1 cellular context compared by ENCODE assay signal in genomic region chr17:82231562-82232321, GRCh38.
TF ChIP-seq lines count a peak whose summit lies in the region.

No MANE protein-coding gene starts in this region.

TF ChIP-seq in GM12878, 131 proteins besides CTCF, POLR2A, EP300 and RAD21:
- no peak for TF ChIP-seq YY1 (IDR thresholded peaks at IDR 0.05; ENCODE audit: low read depth, low read length)
- no peak for TF ChIP-seq IRF4 (IDR thresholded peaks at IDR 0.05; ENCODE audit: low read depth, low read length)
- no peak for TF ChIP-seq FOXK2 (IDR thresholded peaks at IDR 0.05)
- no peak for TF ChIP-seq MLLT1 (IDR thresholded peaks at IDR 0.05)
- TF ChIP-seq NR2F1 (conservative IDR thresholded peaks at IDR 0.05), result peak; percentile 46
- TF ChIP-seq JUNB (IDR thresholded peaks at IDR 0.05), result no peak
- no peak for TF ChIP-seq NBN (IDR thresholded peaks at IDR 0.05)
- TF ChIP-seq, protein P1, sequence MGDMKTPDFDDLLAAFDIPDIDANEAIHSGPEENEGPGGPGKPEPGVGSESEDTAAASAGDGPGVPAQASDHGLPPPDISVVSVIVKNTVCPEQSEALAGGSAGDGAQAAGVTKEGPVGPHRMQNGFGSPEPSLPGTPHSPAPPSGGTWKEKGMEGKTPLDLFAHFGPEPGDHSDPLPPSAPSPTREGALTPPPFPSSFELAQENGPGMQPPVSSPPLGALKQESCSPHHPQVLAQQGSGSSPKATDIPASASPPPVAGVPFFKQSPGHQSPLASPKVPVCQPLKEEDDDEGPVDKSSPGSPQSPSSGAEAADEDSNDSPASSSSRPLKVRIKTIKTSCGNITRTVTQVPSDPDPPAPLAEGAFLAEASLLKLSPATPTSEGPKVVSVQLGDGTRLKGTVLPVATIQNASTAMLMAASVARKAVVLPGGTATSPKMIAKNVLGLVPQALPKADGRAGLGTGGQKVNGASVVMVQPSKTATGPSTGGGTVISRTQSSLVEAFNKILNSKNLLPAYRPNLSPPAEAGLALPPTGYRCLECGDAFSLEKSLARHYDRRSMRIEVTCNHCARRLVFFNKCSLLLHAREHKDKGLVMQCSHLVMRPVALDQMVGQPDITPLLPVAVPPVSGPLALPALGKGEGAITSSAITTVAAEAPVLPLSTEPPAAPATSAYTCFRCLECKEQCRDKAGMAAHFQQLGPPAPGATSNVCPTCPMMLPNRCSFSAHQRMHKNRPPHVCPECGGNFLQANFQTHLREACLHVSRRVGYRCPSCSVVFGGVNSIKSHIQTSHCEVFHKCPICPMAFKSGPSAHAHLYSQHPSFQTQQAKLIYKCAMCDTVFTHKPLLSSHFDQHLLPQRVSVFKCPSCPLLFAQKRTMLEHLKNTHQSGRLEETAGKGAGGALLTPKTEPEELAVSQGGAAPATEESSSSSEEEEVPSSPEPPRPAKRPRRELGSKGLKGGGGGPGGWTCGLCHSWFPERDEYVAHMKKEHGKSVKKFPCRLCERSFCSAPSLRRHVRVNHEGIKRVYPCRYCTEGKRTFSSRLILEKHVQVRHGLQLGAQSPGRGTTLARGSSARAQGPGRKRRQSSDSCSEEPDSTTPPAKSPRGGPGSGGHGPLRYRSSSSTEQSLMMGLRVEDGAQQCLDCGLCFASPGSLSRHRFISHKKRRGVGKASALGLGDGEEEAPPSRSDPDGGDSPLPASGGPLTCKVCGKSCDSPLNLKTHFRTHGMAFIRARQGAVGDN (IDR thresholded peaks at IDR 0.05), result 0 out of 2 replicates have a peak, but pooled peaks have one; percentile 44
- TF ChIP-seq MYC (IDR thresholded peaks at IDR 0.05; ENCODE audit: insufficient read depth, insufficient read length, insufficient replicate concordance, low read length, severe bottlenecking), result no peak
- no peak for TF ChIP-seq NR2C2 (IDR thresholded peaks at IDR 0.05; ENCODE audit: borderline replicate concordance, control insufficient read depth, insufficient read length, low read depth)
- peak in 1 of 2 experiments; percentile 20; a peak in 1 of 4 replicates for TF ChIP-seq BHLHE40 (IDR thresholded peaks at IDR 0.05; ENCODE audit: borderline replicate concordance in 1 of 2, low read depth in 2 of 2, low read length in 1 of 2)
- no peak for TF ChIP-seq SREBF2 (IDR thresholded peaks at IDR 0.05; ENCODE audit: low read length)
- no peak for TF ChIP-seq TCF7 (IDR thresholded peaks at IDR 0.05; ENCODE audit: borderline replicate concordance)
- no peak for TF ChIP-seq TCF3 (IDR thresholded peaks at IDR 0.05; ENCODE audit: borderline replicate concordance, insufficient read depth, low read depth, low read length)
- TF ChIP-seq IKZF1 (conservative IDR thresholded peaks at IDR 0.05), result 0 out of 2 replicates have a peak, but pooled peaks have one; percentile 20
- no peak for TF ChIP-seq PAX5 (IDR thresholded peaks at IDR 0.05; ENCODE audit: borderline replicate concordance, low read depth, low read length)
- TF ChIP-seq RAD51 (IDR thresholded peaks at IDR 0.05), result no peak
- TF ChIP-seq, protein P2, sequence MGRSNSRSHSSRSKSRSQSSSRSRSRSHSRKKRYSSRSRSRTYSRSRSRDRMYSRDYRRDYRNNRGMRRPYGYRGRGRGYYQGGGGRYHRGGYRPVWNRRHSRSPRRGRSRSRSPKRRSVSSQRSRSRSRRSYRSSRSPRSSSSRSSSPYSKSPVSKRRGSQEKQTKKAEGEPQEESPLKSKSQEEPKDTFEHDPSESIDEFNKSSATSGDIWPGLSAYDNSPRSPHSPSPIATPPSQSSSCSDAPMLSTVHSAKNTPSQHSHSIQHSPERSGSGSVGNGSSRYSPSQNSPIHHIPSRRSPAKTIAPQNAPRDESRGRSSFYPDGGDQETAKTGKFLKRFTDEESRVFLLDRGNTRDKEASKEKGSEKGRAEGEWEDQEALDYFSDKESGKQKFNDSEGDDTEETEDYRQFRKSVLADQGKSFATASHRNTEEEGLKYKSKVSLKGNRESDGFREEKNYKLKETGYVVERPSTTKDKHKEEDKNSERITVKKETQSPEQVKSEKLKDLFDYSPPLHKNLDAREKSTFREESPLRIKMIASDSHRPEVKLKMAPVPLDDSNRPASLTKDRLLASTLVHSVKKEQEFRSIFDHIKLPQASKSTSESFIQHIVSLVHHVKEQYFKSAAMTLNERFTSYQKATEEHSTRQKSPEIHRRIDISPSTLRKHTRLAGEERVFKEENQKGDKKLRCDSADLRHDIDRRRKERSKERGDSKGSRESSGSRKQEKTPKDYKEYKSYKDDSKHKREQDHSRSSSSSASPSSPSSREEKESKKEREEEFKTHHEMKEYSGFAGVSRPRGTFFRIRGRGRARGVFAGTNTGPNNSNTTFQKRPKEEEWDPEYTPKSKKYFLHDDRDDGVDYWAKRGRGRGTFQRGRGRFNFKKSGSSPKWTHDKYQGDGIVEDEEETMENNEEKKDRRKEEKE (IDR thresholded peaks at IDR 0.05), result no peak
- 0 out of 2 replicates have a peak, but pooled peaks have one; percentile 22 for TF ChIP-seq LARP7 (IDR thresholded peaks at IDR 0.05)
- TF ChIP-seq, protein P3, sequence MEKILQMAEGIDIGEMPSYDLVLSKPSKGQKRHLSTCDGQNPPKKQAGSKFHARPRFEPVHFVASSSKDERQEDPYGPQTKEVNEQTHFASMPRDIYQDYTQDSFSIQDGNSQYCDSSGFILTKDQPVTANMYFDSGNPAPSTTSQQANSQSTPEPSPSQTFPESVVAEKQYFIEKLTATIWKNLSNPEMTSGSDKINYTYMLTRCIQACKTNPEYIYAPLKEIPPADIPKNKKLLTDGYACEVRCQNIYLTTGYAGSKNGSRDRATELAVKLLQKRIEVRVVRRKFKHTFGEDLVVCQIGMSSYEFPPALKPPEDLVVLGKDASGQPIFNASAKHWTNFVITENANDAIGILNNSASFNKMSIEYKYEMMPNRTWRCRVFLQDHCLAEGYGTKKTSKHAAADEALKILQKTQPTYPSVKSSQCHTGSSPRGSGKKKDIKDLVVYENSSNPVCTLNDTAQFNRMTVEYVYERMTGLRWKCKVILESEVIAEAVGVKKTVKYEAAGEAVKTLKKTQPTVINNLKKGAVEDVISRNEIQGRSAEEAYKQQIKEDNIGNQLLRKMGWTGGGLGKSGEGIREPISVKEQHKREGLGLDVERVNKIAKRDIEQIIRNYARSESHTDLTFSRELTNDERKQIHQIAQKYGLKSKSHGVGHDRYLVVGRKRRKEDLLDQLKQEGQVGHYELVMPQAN (conservative IDR thresholded peaks at IDR 0.05), result peak; percentile 68
- 0 out of 2 replicates have a peak, but pooled peaks have one; percentile 1 for TF ChIP-seq MXI1 (IDR thresholded peaks at IDR 0.05; ENCODE audit: low read depth, low read length)
- TF ChIP-seq MEF2B (IDR thresholded peaks at IDR 0.05; ENCODE audit: partially characterized antibody, poor library complexity, severe bottlenecking), result peak; percentile 0
- no peak for TF ChIP-seq PKNOX1 (IDR thresholded peaks at IDR 0.05)
- 0 out of 3 replicates have a peak, but pooled peaks of 1 of the 2 experiments have one; percentile 3 for TF ChIP-seq EGR1 (IDR thresholded peaks at IDR 0.05; ENCODE audit: borderline replicate concordance in 1 of 2, low read depth in 2 of 2, low read length in 2 of 2)
- TF ChIP-seq, protein P4, sequence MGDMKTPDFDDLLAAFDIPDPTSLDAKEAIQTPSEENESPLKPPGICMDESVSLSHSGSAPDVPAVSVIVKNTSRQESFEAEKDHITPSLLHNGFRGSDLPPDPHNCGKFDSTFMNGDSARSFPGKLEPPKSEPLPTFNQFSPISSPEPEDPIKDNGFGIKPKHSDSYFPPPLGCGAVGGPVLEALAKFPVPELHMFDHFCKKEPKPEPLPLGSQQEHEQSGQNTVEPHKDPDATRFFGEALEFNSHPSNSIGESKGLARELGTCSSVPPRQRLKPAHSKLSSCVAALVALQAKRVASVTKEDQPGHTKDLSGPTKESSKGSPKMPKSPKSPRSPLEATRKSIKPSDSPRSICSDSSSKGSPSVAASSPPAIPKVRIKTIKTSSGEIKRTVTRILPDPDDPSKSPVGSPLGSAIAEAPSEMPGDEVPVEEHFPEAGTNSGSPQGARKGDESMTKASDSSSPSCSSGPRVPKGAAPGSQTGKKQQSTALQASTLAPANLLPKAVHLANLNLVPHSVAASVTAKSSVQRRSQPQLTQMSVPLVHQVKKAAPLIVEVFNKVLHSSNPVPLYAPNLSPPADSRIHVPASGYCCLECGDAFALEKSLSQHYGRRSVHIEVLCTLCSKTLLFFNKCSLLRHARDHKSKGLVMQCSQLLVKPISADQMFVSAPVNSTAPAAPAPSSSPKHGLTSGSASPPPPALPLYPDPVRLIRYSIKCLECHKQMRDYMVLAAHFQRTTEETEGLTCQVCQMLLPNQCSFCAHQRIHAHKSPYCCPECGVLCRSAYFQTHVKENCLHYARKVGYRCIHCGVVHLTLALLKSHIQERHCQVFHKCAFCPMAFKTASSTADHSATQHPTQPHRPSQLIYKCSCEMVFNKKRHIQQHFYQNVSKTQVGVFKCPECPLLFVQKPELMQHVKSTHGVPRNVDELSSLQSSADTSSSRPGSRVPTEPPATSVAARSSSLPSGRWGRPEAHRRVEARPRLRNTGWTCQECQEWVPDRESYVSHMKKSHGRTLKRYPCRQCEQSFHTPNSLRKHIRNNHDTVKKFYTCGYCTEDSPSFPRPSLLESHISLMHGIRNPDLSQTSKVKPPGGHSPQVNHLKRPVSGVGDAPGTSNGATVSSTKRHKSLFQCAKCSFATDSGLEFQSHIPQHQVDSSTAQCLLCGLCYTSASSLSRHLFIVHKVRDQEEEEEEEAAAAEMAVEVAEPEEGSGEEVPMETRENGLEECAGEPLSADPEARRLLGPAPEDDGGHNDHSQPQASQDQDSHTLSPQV (IDR thresholded peaks at IDR 0.05), result no peak
- no peak for TF ChIP-seq NRF1 (conservative IDR thresholded peaks at IDR 0.05; ENCODE audit: low read depth, low read length)
- TF ChIP-seq TBL1XR1 (IDR thresholded peaks at IDR 0.05; ENCODE audit: low read depth, low read length), result no peak
TF ChIP-seq in GM12878: peak in this region for 9.
